ENCODE assay signal across 22 cellular contexts in genomic region chr4:138724530-138724929, GRCh38.
"Had no signal": no experiment of that assay in that cellular context is flagged by ENCODE, and none has a peak within 500 bp of the region (broad histone marks: within the 10 kb centered on the region; RNA-seq: fewer than 3 reads in every experiment).

No MANE protein-coding gene starts in this region.

- H2AFZ ChIP-seq: hepatocyte had no signal

- H3K27ac ChIP-seq: body of pancreas, dorsolateral prefrontal cortex, epithelial cell of prostate, hepatocyte, right lobe of liver, suprapubic skin, vagina had no signal

- H3K36me3 Mint-ChIP-seq: naive B cell had no signal

- H3K4me3 ChIP-seq: body of pancreas, dorsolateral prefrontal cortex, hepatocyte, mucosa of descending colon, right lobe of liver, suprapubic skin, vagina had no signal

- H3K27me3 Mint-ChIP-seq: stimulated activated naive CD8-positive, alpha-beta T cell treated with anti-CD3 and anti-CD28 coated beads, Interleukin-15, amount 100 ng/mL, for 72 hours had no signal

- DNase-seq: activated CD4-positive, alpha-beta T cell treated with anti-CD3 and anti-CD28 coated beads for 48 hours; activated CD4-positive, CD25-positive, alpha-beta regulatory T cell; activated CD8-positive, alpha-beta T cell treated with anti-CD3 and anti-CD28 coated beads, Interleukin-2, amount 10 ng/mL, durations not matched to agents 7 days and 5 days; activated naive CD4-positive, alpha-beta T cell treated with anti-CD3 and anti-CD28 coated beads for 36 hours; activated T-cell treated with anti-CD3 and anti-CD28 coated beads, Interleukin-2, amount 50 U/mL, for 24 hours; body of pancreas; dorsolateral prefrontal cortex; foreskin fibroblast; left ventricle myocardium superior; mucosa of descending colon; naive B cell; right lobe of liver; small intestine; stimulated activated CD4-positive, alpha-beta T cell treated with anti-CD3 and anti-CD28 coated beads, Interleukin-15, amount 100 ng/mL, for 24 hours; stimulated activated CD4-positive, alpha-beta T cell treated with anti-CD3 and anti-CD28 coated beads, Interleukin-2, amount 100 ng/mL, for 48 hours; stimulated activated naive CD8-positive, alpha-beta T cell treated with anti-CD3 and anti-CD28 coated beads, Interleukin-15, amount 100 ng/mL, for 72 hours; T-helper 9 cell had no signal

- ATAC-seq: activated CD8-positive, alpha-beta T cell treated with anti-CD3 and anti-CD28 coated beads, Interleukin-2, amount 10 ng/mL, durations not matched to agents 7 days and 5 days; body of pancreas; left ventricle myocardium superior; mucosa of descending colon; right lobe of liver; stimulated activated naive CD8-positive, alpha-beta T cell treated with anti-CD3 and anti-CD28 coated beads, Interleukin-15, amount 100 ng/mL, for 72 hours had no signal

- H3K79me2 ChIP-seq: hepatocyte had no signal

- H3K9me3 Mint-ChIP-seq: activated naive CD4-positive, alpha-beta T cell treated with anti-CD3 and anti-CD28 coated beads for 36 hours; activated T-cell treated with anti-CD3 and anti-CD28 coated beads, Interleukin-2, amount 50 U/mL, for 24 hours; naive B cell; neural crest cell; stimulated activated naive CD8-positive, alpha-beta T cell treated with anti-CD3 and anti-CD28 coated beads, Interleukin-15, amount 100 ng/mL, for 72 hours had no signal

- H3K27ac Mint-ChIP-seq: activated CD8-positive, alpha-beta T cell treated with anti-CD3 and anti-CD28 coated beads, Interleukin-2, amount 10 ng/mL, durations not matched to agents 7 days and 5 days; activated naive CD4-positive, alpha-beta T cell treated with anti-CD3 and anti-CD28 coated beads for 36 hours; activated T-cell treated with anti-CD3 and anti-CD28 coated beads, Interleukin-2, amount 50 U/mL, for 24 hours; naive B cell; stimulated activated naive CD8-positive, alpha-beta T cell treated with anti-CD3 and anti-CD28 coated beads, Interleukin-15, amount 100 ng/mL, for 72 hours had no signal

- H3K4me1 Mint-ChIP-seq: naive B cell; stimulated activated naive CD8-positive, alpha-beta T cell treated with anti-CD3 and anti-CD28 coated beads, Interleukin-15, amount 100 ng/mL, for 72 hours had no signal

- H3K4me3 Mint-ChIP-seq: activated CD8-positive, alpha-beta T cell treated with anti-CD3 and anti-CD28 coated beads, Interleukin-2, amount 10 ng/mL, durations not matched to agents 7 days and 5 days; activated naive CD4-positive, alpha-beta T cell treated with anti-CD3 and anti-CD28 coated beads for 36 hours; activated T-cell treated with anti-CD3 and anti-CD28 coated beads, Interleukin-2, amount 50 U/mL, for 24 hours; naive B cell; neural crest cell; stimulated activated naive CD8-positive, alpha-beta T cell treated with anti-CD3 and anti-CD28 coated beads, Interleukin-15, amount 100 ng/mL, for 72 hours had no signal

- H3K36me3 ChIP-seq: right lobe of liver, suprapubic skin, vagina had no signal

- H3K4me1 ChIP-seq: body of pancreas, right lobe of liver, suprapubic skin, vagina had no signal

- H3K27me3 ChIP-seq: body of pancreas, dorsolateral prefrontal cortex, hepatocyte, right lobe of liver, suprapubic skin, vagina had no signal

- H3K4me2 ChIP-seq: hepatocyte had no signal

- H3K9me3 ChIP-seq: body of pancreas, mucosa of descending colon, right lobe of liver, suprapubic skin, vagina had no signal
